ENCODE assay signal across 1 cellular context in the genomic region with DNA sequence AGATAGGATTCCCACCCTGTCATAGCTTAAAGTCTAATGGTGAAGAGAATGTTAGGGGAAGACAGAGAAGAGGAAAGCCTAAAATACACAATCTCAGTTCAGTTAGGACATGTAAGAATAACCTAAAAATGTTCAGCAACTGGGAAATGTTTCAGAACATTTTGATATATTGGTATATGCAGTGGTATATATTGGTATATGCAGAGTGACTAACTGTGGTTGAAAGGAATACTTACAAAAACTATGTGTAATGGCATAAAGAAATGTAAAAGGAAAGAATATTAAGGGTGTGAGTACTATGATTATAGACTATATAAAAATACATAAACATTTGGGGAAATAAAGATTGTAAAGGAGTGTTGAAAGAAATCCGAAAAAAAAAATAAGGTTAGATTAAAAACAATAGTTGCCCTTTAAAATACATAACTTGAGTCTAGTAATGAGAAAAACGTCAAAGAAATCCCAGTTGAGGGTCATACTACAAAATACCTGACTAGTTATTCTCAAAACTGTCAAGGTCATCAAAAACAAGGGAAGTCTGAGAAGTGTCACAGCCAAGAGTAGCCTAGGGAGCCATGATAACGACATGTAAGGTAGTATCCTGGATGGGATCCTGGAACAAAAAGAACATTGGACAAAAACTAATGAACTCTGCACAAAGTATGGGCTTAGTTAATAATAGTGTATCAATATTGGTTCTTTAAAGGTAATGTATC.
TF ChIP-seq lines count a peak whose summit lies in the region.

No MANE protein-coding gene starts in this region.

TF ChIP-seq in H1, 55 proteins besides CTCF, POLR2A, EP300 and RAD21:
- TF ChIP-seq TEAD4 (IDR thresholded peaks at IDR 0.05; ENCODE audit: low read depth, low read length), result no peak
- TF ChIP-seq MAFK (IDR thresholded peaks at IDR 0.05; ENCODE audit: low read depth, low read length), result peak; percentile 11; the same call in 1 of the 2 replicates
- no peak for TF ChIP-seq ASH2L (IDR thresholded peaks at IDR 0.05; ENCODE audit: low read length)
- TF ChIP-seq GTF2F1 (IDR thresholded peaks at IDR 0.05; ENCODE audit: borderline replicate concordance, low read depth, low read length), result no peak
- TF ChIP-seq, protein P1, sequence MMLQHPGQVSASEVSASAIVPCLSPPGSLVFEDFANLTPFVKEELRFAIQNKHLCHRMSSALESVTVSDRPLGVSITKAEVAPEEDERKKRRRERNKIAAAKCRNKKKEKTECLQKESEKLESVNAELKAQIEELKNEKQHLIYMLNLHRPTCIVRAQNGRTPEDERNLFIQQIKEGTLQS (IDR thresholded peaks at IDR 0.05; ENCODE audit: insufficient read depth, low read depth, low read length), result no peak
